Comparison of ENCODE assay signal across 9 cellular contexts in the genomic region with DNA sequence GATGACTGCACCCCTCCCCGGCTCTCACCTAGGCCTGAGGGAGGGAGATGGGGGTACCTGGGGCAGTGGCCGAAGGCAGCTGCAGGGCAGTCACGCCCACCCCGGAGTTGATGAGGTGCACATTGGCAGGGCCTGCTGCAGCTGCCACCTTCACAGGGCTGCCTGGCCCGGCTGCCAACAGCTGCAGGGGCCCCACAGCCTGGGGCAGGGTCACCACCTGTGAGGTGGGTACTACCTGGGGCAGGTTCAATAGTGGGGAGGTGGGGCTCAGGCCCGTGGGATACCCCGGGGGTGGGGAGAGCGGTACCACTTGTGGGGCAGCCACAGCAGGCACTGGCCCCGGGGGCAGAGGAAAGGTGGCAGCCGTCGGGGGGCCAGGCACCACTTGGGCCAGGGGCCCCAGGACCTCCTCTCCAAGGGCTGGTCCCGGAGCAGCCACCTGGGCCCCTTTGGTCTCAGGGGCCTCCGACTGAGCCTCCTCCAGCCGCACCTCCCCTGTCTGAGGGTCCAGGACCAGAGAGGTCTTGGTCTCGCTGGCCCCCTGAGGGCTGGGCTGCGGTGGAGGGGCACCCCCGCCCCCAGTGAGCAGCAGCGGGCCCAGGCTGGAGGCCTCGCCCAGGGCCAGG. TPM values are rescaled to one million over a fixed set of nuclear protein-coding genes. Genes with fewer than 3 reads are reported as not detected.
DNase-seq lines count a peak whose midpoint lies in the region; ATAC-seq and TF ChIP-seq lines count a peak whose summit lies in the region.
"Had no signal": no experiment of that assay in that cellular context is flagged by ENCODE, and none has a peak within 500 bp of the region (broad histone marks: within the 10 kb centered on the region; RNA-seq: fewer than 3 reads in every experiment).

No MANE protein-coding gene starts in this region.

- POLR2A ChIA-PET in AG04450 (lab: Yijun Ruan, JAX), result interaction anchor here (1.0 to 4.7 kb wide), 5 partner anchors 13 to 74 kb away, joined by 7 to 50 read pairs (median 27); partner anchors contain the start of genes FBXO46, QPCTL and SNRPD2

- peak overlapping the region; percentile 67 for H3K4me3 ChIP-seq in AG04450 (ENCODE audit: low read depth, low read length)
- H3K4me3 ChIP-seq in adipocyte (ENCODE audit: low read length), result peak overlapping the region; percentile 95
- H3K4me3 ChIP-seq in foreskin fibroblast (ENCODE audit: low read depth in 1 of 2, low read length in 2 of 2), result peak overlapping the region; percentile 70 to 80
- H3K4me3 ChIP-seq in parathyroid adenoma (ENCODE audit: low read depth, low read length), result peak overlapping the region; percentile 77

- H3K9me3 ChIP-seq in AG04450 (ENCODE audit: control insufficient read depth, insufficient read depth, low read length) (no peaks in the 10 kb centered on the region; the same call in 1 of the 2 replicates), adipocyte (ENCODE audit: control insufficient read depth, low read length) (no peaks in the 10 kb centered on the region), parathyroid adenoma (ENCODE audit: control insufficient read depth, low read length) (no peaks in the 10 kb centered on the region)

- peak overlapping the region; percentile 86 for H3K4me2 ChIP-seq in parathyroid adenoma (ENCODE audit: low read length)

- no peak for DNase-seq in AG04450 (ENCODE audit: low read depth, low spot score)
- no peak for DNase-seq in adipocyte (ENCODE audit: low read depth)
- DNase-seq in foreskin fibroblast, result no peak
- DNase-seq in activated CD4-positive, CD25-positive, alpha-beta regulatory T cell treated with anti-CD3 and anti-CD28 coated beads, Interleukin-2, amount 50 U/mL, for 72 hours, result no peak
- no peak for DNase-seq in cerebellar nuclear complex (lab: John Stamatoyannopoulos, UW)
- no peak for DNase-seq in DMS53 treated with DMSO at 0.1 percent for 48 hours (lab: John Stamatoyannopoulos, UW; ENCODE audit: unreplicated experiment)
- DNase-seq: CD8-positive, alpha-beta memory T cell had no signal

- peaks cover 16% of the 10 kb centered on the region for H3K79me2 ChIP-seq in parathyroid adenoma

- H3K27ac ChIP-seq in AG04450 (ENCODE audit: low read depth, low read length) (peak overlapping the region; percentile 91), parathyroid adenoma (peak overlapping the region; percentile 95)

- CTCF ChIA-PET in AG04450 (lab: Charles Lee), result no interaction called here

- H3K9ac ChIP-seq in adipocyte (ENCODE audit: low read length) (peak overlapping the region; percentile 96), parathyroid adenoma (peak overlapping the region; percentile 77)

- TF ChIP-seq CTCF in AG04450 (IDR thresholded peaks at IDR 0.05; ENCODE audit: low read depth, low read length), result no peak
- no peak for TF ChIP-seq CTCF in foreskin fibroblast (IDR thresholded peaks at IDR 0.05; ENCODE audit: low read depth, low read length)
- TF ChIP-seq CTCF in parathyroid adenoma (IDR thresholded peaks at IDR 0.05), result no peak

- H3K36me3 ChIP-seq in adipocyte (ENCODE audit: control insufficient read depth, insufficient read depth, low read length, severe bottlenecking) (peaks cover 5% of the 10 kb centered on the region), parathyroid adenoma (ENCODE audit: control insufficient read depth, insufficient read depth, low read length) (no peaks in the 10 kb centered on the region)

- H3K27me3 ChIP-seq in AG04450 (ENCODE audit: control insufficient read depth, insufficient read depth, low read length) (no peaks in the 10 kb centered on the region), adipocyte (replicated peaks; ENCODE audit: control insufficient read depth, insufficient read depth, low read length) (no peaks in the 10 kb centered on the region), parathyroid adenoma (ENCODE audit: control insufficient read depth, insufficient read depth, low read length) (no peaks in the 10 kb centered on the region)

- H3K4me1 ChIP-seq in adipocyte (ENCODE audit: control insufficient read depth, insufficient read depth, low read length), result peaks cover 32% of the 10 kb centered on the region
- H3K4me1 ChIP-seq in parathyroid adenoma, result peaks cover 33% of the 10 kb centered on the region

- ATAC-seq in HG03460 (IDR thresholded peaks at IDR 0.05; ENCODE audit: unreplicated experiment), result no peak

- H2AFZ ChIP-seq in parathyroid adenoma, result peak overlapping the region; percentile 69

RNA-seq across cellular contexts. Expression of gene SIX5, which starts 2.6 kb away (rescaled TPM):
- 4.4 and 6.7 TPM in 2 replicates for polyA plus RNA-seq in AG04450 (2011; rRNA removed)
- polyA minus RNA-seq in AG04450 (2011; rRNA and poly(A)+ RNA removed), result 5.3 and 7.5 TPM in 2 replicates

RNA-seq across cellular contexts. Expression of gene DMPK, which starts 15.9 kb away (rescaled TPM):
- polyA plus RNA-seq in AG04450 (2011; rRNA removed), result 24.3 and 24.5 TPM in 2 replicates
- 15.7 and 17.6 TPM in 2 replicates for polyA minus RNA-seq in AG04450 (2011; rRNA and poly(A)+ RNA removed)

RNA-seq across cellular contexts. Expression of gene DMWD, which starts 26.2 kb away (rescaled TPM):
- polyA plus RNA-seq in AG04450 (2011; rRNA removed), result 13.9 and 17.1 TPM in 2 replicates
- 24.2 and 27.9 TPM in 2 replicates for polyA minus RNA-seq in AG04450 (2011; rRNA and poly(A)+ RNA removed)

RNA-seq across cellular contexts. Expression of gene MEIOSIN, which starts 33.2 kb away (rescaled TPM):
- polyA plus RNA-seq in AG04450 (2011; rRNA removed), result not detected in 2 replicates
- not detected in 2 replicates for polyA minus RNA-seq in AG04450 (2011; rRNA and poly(A)+ RNA removed)
- polyA plus RNA-seq: CD8-positive, alpha-beta memory T cell had no signal

RNA-seq across cellular contexts. Expression of gene FBXO46, which starts 35.7 kb away (rescaled TPM):
- polyA plus RNA-seq in AG04450 (2011; rRNA removed), result 1.4 and 2.2 TPM in 2 replicates
- 1.8 and 2.4 TPM in 2 replicates for polyA minus RNA-seq in AG04450 (2011; rRNA and poly(A)+ RNA removed)
